Comparison of ENCODE assay signal across 1 cellular context in genomic region chr1:229032455-229032854, GRCh38.
TF ChIP-seq lines count a peak whose summit lies in the region.

No MANE protein-coding gene starts in this region.

TF ChIP-seq in HepG2, 621 proteins besides CTCF, POLR2A, EP300 and RAD21 (continued from another document):
- TF ChIP-seq, protein P1, sequence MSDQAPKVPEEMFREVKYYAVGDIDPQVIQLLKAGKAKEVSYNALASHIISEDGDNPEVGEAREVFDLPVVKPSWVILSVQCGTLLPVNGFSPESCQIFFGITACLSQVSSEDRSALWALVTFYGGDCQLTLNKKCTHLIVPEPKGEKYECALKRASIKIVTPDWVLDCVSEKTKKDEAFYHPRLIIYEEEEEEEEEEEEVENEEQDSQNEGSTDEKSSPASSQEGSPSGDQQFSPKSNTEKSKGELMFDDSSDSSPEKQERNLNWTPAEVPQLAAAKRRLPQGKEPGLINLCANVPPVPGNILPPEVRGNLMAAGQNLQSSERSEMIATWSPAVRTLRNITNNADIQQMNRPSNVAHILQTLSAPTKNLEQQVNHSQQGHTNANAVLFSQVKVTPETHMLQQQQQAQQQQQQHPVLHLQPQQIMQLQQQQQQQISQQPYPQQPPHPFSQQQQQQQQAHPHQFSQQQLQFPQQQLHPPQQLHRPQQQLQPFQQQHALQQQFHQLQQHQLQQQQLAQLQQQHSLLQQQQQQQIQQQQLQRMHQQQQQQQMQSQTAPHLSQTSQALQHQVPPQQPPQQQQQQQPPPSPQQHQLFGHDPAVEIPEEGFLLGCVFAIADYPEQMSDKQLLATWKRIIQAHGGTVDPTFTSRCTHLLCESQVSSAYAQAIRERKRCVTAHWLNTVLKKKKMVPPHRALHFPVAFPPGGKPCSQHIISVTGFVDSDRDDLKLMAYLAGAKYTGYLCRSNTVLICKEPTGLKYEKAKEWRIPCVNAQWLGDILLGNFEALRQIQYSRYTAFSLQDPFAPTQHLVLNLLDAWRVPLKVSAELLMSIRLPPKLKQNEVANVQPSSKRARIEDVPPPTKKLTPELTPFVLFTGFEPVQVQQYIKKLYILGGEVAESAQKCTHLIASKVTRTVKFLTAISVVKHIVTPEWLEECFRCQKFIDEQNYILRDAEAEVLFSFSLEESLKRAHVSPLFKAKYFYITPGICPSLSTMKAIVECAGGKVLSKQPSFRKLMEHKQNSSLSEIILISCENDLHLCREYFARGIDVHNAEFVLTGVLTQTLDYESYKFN (CRISPR knock-in tag; conservative IDR thresholded peaks at IDR 0.05) = 0 out of 2 replicates have a peak, but pooled peaks have one; percentile 6
- no peak for TF ChIP-seq ZNF589 (CRISPR knock-in tag; conservative IDR thresholded peaks at IDR 0.05)
- TF ChIP-seq GABPA (IDR thresholded peaks at IDR 0.05; ENCODE audit: low read depth, low read length) = no peak
- no peak for TF ChIP-seq GABPA (CRISPR knock-in tag; IDR thresholded peaks at IDR 0.05; ENCODE audit: low read depth)
